19 cellular contexts compared by ENCODE assay signal in genomic region chr7:115088938-115089337, GRCh38.
A peak's percentile ranks its signal among the peaks of the same experiment; 100 is the strongest.
DNase-seq lines count a peak whose midpoint lies in the region; FAIRE-seq and TF ChIP-seq lines count a peak whose summit lies in the region.
"Had no signal": no experiment of that assay in that cellular context is flagged by ENCODE, and none has a peak within 500 bp of the region (broad histone marks: within the 10 kb centered on the region; RNA-seq: fewer than 3 reads in every experiment).

No MANE protein-coding gene starts in this region.

- H3K79me2 ChIP-seq in smooth muscle cell (ENCODE audit: low read depth): no peaks in the 10 kb centered on the region

- intact Hi-C loops in testis (cut with DNase I; ENCODE audit: low total_unique reads): no loop called here

- in situ Hi-C loops in brain microvascular endothelial cell (cut with HindIII; ENCODE audit: low pct_ligation_motif_present, low sequenced_read_pairs): no loop called here

- no peaks in the 10 kb centered on the region for H3K36me3 ChIP-seq in SJSA1
- H3K36me3 ChIP-seq in smooth muscle cell (ENCODE audit: low read depth): no peaks in the 10 kb centered on the region
- H3K36me3 ChIP-seq in brain microvascular endothelial cell (replicated peaks): no peaks in the 10 kb centered on the region
- H3K36me3 ChIP-seq in testis (ENCODE audit: low read depth, missing control alignments): no peaks in the 10 kb centered on the region

- no peaks in the 10 kb centered on the region for H4K20me1 ChIP-seq in smooth muscle cell (ENCODE audit: low read depth)

- peak overlapping the region; percentile 59 for H2AFZ ChIP-seq in smooth muscle cell (ENCODE audit: low read depth)

- H3K9me3 ChIP-seq in SJSA1 (replicated peaks): no peaks in the 10 kb centered on the region
- no peaks in the 10 kb centered on the region for H3K9me3 ChIP-seq in smooth muscle cell (replicated peaks; ENCODE audit: low read depth)
- no peaks in the 10 kb centered on the region for H3K9me3 ChIP-seq in testis

- whole genome bisulfite sequencing in smooth muscle cell (ENCODE audit: low lambda C conversion rate): 20% methylated on average over 3 of the region's 3 CpGs
- WGBS in testis, 2 donors: 42 to 66% methylated on average over 3 of the region's 3 CpGs

- H3K4me3 ChIP-seq in SJSA1 (no peak overlapping the region), smooth muscle cell (no peak overlapping the region), brain microvascular endothelial cell (ENCODE audit: low read depth, low read length) (no peak overlapping the region), testis (no peak overlapping the region)

- DNase-seq in GM12892 (ENCODE audit: insufficient read length): no peak
- no peak for DNase-seq in SJSA1 (ENCODE audit: low read depth in 1 of 2, low spot score in 2 of 2)
- peak; percentile 35 for DNase-seq in iris pigment epithelial cell (ENCODE audit: low read depth)
- no peak for DNase-seq in smooth muscle cell (lab: John Stamatoyannopoulos, UW; ENCODE audit: unreplicated experiment)
- no peak for DNase-seq in ecto neural progenitor cell (ENCODE audit: low spot score)
- DNase-seq in brain microvascular endothelial cell: no peak
- no peak for DNase-seq in testis
- DNase-seq: AML-193, DMS79 treated with DMSO at 0.1 percent for 48 hours, H9, MM.1S, NCI-H1105, NCI-H1694 treated with DMSO at 0.1 percent for 48 hours, NCI-H2227 treated with DMSO at 0.1 percent for 48 hours, NCI-H510A treated with DMSO at 0.1 percent for 48 hours, NCI-H774 had no signal

- peaks cover 30% of the 10 kb centered on the region for H3K4me1 ChIP-seq in SJSA1 (replicated peaks)
- H3K4me1 ChIP-seq in smooth muscle cell (ENCODE audit: low read depth): peaks cover 6% of the 10 kb centered on the region
- peaks cover 3% of the 10 kb centered on the region for H3K4me1 ChIP-seq in testis

- TF ChIP-seq POLR2A in GM12892 (IDR thresholded peaks at IDR 0.05; ENCODE audit: low read depth, low read length) (no peak), testis (IDR thresholded peaks at IDR 0.05) (no peak)

- TF ChIP-seq CTCF in smooth muscle cell (IDR thresholded peaks at IDR 0.05; ENCODE audit: borderline replicate concordance, insufficient read depth, poor library complexity, severe bottlenecking) (no peak), brain microvascular endothelial cell (IDR thresholded peaks at IDR 0.05; ENCODE audit: low read depth, low read length, missing control alignments) (no peak), testis (IDR thresholded peaks at IDR 0.05) (no peak)

- H3K27ac ChIP-seq in SJSA1 (peak overlapping the region; percentile 12; the same call in 1 of the 2 replicates), smooth muscle cell (ENCODE audit: low read depth) (no peak overlapping the region), brain microvascular endothelial cell (no peak overlapping the region), testis (no peak overlapping the region)
- H3K27ac ChIP-seq: C4-2B, HL-60 had no signal

- FAIRE-seq in GM12892 (lab: Jason Lieb, UNC): peak; percentile 24
- FAIRE-seq: G401.6 had no signal

- H3K9ac ChIP-seq in smooth muscle cell (ENCODE audit: low read depth): no peak overlapping the region

- no peaks in the 10 kb centered on the region for H3F3A ChIP-seq in smooth muscle cell (ENCODE audit: low read depth)

- no peaks in the 10 kb centered on the region for H3K27me3 ChIP-seq in SJSA1 (replicated peaks)
- H3K27me3 ChIP-seq in smooth muscle cell (ENCODE audit: low read depth): no peaks in the 10 kb centered on the region
- no peaks in the 10 kb centered on the region for H3K27me3 ChIP-seq in brain microvascular endothelial cell (replicated peaks)
- H3K27me3 ChIP-seq in testis: no peaks in the 10 kb centered on the region

- no peak overlapping the region for H3K4me2 ChIP-seq in smooth muscle cell
